ENCODE assay signal across 1 cellular context in the genomic region with DNA sequence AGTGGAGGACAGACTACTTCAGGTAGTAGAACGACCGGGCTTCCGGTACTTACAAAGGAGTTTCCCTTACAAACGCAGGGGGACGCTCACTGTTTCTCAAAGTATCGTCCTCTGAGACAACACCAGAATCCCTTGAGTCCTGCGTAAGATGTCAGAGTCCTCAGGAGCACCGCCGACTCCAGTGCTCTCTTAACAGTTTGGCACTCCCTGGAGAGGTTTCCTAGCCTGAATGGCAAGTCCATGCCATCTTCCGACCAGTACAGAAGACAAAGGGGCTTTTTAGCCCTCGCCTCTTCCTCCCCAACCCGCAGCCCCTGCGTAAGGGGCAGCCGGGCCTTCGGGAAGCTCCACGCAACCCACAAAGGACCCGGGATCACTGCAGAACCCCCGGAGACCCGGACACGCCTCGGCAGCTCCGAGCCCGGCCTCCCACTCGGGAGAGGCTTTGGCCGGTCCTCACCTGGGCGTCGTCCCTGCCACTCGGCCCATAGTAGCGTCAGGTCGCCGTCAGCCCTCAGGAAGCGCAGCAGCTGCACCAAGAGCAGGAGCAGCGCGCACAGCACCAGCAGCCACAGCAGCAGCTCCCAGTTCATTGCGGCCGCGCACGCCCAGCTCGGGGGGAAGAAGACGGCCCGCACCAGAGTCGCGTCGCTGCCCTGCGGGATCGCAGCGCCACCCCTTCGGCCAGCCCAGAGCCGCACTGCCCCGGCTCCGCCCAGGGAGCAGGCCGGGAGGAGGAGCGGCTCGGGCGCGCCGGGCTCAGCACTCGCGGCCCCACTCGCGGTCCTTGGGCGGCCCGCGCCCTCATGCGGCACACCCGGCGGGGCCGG.
TF ChIP-seq lines count a peak whose summit lies in the region.

A gene with protein sequence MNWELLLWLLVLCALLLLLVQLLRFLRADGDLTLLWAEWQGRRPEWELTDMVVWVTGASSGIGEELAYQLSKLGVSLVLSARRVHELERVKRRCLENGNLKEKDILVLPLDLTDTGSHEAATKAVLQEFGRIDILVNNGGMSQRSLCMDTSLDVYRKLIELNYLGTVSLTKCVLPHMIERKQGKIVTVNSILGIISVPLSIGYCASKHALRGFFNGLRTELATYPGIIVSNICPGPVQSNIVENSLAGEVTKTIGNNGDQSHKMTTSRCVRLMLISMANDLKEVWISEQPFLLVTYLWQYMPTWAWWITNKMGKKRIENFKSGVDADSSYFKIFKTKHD (minus strand): TSS at position 682 of the 830 bp plus-strand sequence. CDS start 89 bp downstream, at position 593.

TF ChIP-seq in HepG2, 621 proteins besides CTCF, POLR2A, EP300 and RAD21 (continued from another document and continues in another):
- TF ChIP-seq, protein P1, sequence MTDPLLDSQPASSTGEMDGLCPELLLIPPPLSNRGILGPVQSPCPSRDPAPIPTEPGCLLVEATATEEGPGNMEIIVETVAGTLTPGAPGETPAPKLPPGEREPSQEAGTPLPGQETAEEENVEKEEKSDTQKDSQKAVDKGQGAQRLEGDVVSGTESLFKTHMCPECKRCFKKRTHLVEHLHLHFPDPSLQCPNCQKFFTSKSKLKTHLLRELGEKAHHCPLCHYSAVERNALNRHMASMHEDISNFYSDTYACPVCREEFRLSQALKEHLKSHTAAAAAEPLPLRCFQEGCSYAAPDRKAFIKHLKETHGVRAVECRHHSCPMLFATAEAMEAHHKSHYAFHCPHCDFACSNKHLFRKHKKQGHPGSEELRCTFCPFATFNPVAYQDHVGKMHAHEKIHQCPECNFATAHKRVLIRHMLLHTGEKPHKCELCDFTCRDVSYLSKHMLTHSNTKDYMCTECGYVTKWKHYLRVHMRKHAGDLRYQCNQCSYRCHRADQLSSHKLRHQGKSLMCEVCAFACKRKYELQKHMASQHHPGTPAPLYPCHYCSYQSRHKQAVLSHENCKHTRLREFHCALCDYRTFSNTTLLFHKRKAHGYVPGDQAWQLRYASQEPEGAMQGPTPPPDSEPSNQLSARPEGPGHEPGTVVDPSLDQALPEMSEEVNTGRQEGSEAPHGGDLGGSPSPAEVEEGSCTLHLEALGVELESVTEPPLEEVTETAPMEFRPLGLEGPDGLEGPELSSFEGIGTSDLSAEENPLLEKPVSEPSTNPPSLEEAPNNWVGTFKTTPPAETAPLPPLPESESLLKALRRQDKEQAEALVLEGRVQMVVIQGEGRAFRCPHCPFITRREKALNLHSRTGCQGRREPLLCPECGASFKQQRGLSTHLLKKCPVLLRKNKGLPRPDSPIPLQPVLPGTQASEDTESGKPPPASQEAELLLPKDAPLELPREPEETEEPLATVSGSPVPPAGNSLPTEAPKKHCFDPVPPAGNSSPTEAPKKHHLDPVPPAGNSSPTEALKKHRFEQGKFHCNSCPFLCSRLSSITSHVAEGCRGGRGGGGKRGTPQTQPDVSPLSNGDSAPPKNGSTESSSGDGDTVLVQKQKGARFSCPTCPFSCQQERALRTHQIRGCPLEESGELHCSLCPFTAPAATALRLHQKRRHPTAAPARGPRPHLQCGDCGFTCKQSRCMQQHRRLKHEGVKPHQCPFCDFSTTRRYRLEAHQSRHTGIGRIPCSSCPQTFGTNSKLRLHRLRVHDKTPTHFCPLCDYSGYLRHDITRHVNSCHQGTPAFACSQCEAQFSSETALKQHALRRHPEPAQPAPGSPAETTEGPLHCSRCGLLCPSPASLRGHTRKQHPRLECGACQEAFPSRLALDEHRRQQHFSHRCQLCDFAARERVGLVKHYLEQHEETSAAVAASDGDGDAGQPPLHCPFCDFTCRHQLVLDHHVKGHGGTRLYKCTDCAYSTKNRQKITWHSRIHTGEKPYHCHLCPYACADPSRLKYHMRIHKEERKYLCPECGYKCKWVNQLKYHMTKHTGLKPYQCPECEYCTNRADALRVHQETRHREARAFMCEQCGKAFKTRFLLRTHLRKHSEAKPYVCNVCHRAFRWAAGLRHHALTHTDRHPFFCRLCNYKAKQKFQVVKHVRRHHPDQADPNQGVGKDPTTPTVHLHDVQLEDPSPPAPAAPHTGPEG (CRISPR knock-in tag; IDR thresholded peaks at IDR 0.05): 0 out of 2 replicates have a peak, but pooled peaks have one; percentile 18
- TF ChIP-seq NPAS2 (CRISPR knock-in tag; IDR thresholded peaks at IDR 0.05; ENCODE audit: borderline replicate concordance): no peak
- TF ChIP-seq, protein P2, sequence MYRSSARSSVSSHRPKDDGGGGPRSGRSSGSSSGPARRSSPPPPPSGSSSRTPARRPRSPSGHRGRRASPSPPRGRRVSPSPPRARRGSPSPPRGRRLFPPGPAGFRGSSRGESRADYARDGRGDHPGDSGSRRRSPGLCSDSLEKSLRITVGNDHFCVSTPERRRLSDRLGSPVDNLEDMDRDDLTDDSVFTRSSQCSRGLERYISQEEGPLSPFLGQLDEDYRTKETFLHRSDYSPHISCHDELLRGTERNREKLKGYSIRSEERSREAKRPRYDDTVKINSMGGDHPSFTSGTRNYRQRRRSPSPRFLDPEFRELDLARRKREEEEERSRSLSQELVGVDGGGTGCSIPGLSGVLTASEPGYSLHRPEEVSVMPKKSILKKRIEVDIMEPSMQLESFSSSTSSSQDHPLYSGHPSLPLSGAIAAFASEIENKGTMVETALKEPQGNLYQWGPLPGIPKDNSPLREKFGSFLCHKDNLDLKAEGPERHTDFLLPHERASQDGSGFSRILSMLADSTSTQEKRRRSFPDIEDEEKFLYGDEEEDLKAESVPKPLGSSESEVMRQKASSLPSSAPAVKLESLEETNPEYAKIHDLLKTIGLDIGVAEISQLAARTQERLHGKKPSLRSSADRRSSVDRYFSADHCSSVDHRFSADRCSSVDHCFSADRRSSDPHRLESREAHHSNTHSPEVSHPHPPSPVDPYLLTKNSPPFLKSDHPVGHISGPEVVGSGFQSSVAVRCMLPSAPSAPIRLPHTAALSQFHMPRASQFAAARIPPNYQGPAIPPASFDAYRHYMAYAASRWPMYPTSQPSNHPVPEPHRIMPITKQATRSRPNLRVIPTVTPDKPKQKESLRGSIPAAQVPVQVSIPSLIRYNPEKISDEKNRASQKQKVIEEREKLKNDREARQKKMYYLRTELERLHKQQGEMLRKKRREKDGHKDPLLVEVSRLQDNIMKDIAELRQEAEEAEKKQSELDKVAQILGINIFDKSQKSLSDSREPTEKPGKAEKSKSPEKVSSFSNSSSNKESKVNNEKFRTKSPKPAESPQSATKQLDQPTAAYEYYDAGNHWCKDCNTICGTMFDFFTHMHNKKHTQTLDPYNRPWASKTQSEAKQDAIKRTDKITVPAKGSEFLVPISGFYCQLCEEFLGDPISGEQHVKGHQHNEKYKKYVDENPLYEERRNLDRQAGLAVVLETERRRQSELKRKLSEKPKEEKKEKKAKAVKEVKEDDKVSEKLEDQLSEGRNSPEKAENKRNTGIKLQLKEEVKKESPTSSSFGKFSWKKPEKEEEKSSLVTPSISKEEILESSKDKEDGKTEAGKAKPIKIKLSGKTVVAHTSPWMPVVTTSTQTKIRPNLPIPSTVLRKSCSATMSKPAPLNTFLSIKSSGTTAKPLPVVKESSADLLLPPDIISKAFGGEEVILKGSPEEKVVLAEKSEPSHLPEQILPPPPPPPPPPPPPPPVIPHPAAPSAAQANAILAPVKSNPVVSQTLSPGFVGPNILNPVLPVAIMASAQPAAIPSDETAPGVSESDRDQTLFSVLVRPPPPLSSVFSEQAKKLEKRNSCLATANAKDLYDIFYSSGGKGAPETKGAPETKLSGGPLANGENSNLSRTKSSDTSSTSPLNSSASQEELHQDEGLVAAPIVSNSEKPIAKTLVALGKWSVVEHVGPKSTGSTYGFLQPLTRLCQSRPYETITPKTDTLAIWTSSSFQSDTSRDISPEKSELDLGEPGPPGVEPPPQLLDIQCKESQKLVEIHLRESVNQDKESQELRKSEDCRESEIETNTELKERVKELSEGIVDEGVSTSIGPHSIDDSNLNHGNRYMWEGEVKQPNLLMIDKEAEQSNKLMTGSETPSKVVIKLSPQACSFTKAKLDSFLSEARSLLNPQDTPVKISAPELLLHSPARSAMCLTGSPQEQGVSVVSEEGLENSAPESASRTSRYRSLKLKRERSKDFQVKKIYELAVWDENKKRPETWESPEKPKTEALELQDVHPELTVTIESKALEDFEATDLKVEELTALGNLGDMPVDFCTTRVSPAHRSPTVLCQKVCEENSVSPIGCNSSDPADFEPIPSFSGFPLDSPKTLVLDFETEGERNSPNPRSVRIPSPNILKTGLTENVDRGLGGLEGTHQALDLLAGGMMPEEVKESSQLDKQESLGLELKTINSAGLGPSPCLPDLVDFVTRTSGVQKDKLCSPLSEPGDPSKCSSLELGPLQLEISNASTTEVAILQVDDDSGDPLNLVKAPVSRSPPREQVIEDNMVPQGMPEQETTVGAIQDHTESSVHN (CRISPR knock-in tag; IDR thresholded peaks at IDR 0.05): 0 out of 2 replicates have a peak, but pooled peaks have one; percentile 20
- TF ChIP-seq, protein P3, sequence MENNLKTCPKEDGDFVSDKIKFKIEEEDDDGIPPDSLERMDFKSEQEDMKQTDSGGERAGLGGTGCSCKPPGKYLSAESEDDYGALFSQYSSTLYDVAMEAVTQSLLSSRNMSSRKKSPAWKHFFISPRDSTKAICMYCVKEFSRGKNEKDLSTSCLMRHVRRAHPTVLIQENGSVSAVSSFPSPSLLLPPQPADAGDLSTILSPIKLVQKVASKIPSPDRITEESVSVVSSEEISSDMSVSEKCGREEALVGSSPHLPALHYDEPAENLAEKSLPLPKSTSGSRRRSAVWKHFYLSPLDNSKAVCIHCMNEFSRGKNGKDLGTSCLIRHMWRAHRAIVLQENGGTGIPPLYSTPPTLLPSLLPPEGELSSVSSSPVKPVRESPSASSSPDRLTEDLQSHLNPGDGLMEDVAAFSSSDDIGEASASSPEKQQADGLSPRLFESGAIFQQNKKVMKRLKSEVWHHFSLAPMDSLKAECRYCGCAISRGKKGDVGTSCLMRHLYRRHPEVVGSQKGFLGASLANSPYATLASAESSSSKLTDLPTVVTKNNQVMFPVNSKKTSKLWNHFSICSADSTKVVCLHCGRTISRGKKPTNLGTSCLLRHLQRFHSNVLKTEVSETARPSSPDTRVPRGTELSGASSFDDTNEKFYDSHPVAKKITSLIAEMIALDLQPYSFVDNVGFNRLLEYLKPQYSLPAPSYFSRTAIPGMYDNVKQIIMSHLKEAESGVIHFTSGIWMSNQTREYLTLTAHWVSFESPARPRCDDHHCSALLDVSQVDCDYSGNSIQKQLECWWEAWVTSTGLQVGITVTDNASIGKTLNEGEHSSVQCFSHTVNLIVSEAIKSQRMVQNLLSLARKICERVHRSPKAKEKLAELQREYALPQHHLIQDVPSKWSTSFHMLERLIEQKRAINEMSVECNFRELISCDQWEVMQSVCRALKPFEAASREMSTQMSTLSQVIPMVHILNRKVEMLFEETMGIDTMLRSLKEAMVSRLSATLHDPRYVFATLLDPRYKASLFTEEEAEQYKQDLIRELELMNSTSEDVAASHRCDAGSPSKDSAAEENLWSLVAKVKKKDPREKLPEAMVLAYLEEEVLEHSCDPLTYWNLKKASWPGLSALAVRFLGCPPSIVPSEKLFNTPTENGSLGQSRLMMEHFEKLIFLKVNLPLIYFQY (CRISPR knock-in tag; IDR thresholded peaks at IDR 0.05; ENCODE audit: borderline replicate concordance): peak; percentile 92; the same call in 1 of the 2 replicates
- TF ChIP-seq, protein P4, sequence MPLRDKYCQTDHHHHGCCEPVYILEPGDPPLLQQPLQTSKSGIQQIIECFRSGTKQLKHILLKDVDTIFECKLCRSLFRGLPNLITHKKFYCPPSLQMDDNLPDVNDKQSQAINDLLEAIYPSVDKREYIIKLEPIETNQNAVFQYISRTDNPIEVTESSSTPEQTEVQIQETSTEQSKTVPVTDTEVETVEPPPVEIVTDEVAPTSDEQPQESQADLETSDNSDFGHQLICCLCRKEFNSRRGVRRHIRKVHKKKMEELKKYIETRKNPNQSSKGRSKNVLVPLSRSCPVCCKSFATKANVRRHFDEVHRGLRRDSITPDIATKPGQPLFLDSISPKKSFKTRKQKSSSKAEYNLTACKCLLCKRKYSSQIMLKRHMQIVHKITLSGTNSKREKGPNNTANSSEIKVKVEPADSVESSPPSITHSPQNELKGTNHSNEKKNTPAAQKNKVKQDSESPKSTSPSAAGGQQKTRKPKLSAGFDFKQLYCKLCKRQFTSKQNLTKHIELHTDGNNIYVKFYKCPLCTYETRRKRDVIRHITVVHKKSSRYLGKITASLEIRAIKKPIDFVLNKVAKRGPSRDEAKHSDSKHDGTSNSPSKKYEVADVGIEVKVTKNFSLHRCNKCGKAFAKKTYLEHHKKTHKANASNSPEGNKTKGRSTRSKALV (CRISPR knock-in tag; IDR thresholded peaks at IDR 0.05): peak; percentile 96
- TF ChIP-seq, protein P5, sequence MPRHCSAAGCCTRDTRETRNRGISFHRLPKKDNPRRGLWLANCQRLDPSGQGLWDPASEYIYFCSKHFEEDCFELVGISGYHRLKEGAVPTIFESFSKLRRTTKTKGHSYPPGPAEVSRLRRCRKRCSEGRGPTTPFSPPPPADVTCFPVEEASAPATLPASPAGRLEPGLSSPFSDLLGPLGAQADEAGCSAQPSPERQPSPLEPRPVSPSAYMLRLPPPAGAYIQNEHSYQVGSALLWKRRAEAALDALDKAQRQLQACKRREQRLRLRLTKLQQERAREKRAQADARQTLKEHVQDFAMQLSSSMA (CRISPR knock-in tag; IDR thresholded peaks at IDR 0.05): no peak
- TF ChIP-seq ZSCAN29 (CRISPR knock-in tag; conservative IDR thresholded peaks at IDR 0.05): 0 out of 2 replicates have a peak, but pooled peaks have one; percentile 29
- TF ChIP-seq, protein P6, sequence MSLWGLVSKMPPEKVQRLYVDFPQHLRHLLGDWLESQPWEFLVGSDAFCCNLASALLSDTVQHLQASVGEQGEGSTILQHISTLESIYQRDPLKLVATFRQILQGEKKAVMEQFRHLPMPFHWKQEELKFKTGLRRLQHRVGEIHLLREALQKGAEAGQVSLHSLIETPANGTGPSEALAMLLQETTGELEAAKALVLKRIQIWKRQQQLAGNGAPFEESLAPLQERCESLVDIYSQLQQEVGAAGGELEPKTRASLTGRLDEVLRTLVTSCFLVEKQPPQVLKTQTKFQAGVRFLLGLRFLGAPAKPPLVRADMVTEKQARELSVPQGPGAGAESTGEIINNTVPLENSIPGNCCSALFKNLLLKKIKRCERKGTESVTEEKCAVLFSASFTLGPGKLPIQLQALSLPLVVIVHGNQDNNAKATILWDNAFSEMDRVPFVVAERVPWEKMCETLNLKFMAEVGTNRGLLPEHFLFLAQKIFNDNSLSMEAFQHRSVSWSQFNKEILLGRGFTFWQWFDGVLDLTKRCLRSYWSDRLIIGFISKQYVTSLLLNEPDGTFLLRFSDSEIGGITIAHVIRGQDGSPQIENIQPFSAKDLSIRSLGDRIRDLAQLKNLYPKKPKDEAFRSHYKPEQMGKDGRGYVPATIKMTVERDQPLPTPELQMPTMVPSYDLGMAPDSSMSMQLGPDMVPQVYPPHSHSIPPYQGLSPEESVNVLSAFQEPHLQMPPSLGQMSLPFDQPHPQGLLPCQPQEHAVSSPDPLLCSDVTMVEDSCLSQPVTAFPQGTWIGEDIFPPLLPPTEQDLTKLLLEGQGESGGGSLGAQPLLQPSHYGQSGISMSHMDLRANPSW (CRISPR knock-in tag; IDR thresholded peaks at IDR 0.05; ENCODE audit: borderline replicate concordance): peak; percentile 17; the same call in 1 of the 2 replicates
- peak; percentile 55 for TF ChIP-seq MED8 (CRISPR knock-in tag; IDR thresholded peaks at IDR 0.05; ENCODE audit: insufficient replicate concordance)
- TF ChIP-seq TEAD3 (CRISPR knock-in tag; optimal IDR thresholded peaks at IDR 0.05; ENCODE audit: borderline replicate concordance): peak; percentile 32
- no peak for TF ChIP-seq ZNF431 (CRISPR knock-in tag; IDR thresholded peaks at IDR 0.05; ENCODE audit: borderline replicate concordance, low read depth)
- TF ChIP-seq, protein P7, sequence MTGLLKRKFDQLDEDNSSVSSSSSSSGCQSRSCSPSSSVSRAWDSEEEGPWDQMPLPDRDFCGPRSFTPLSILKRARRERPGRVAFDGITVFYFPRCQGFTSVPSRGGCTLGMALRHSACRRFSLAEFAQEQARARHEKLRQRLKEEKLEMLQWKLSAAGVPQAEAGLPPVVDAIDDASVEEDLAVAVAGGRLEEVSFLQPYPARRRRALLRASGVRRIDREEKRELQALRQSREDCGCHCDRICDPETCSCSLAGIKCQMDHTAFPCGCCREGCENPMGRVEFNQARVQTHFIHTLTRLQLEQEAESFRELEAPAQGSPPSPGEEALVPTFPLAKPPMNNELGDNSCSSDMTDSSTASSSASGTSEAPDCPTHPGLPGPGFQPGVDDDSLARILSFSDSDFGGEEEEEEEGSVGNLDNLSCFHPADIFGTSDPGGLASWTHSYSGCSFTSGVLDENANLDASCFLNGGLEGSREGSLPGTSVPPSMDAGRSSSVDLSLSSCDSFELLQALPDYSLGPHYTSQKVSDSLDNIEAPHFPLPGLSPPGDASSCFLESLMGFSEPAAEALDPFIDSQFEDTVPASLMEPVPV (CRISPR knock-in tag; IDR thresholded peaks at IDR 0.05): no peak; the same call in 1 of the 2 replicates
- no peak for TF ChIP-seq KLF13 (CRISPR knock-in tag; IDR thresholded peaks at IDR 0.05)
